Comparison of ENCODE assay signal across 20 cellular contexts in the genomic region with DNA sequence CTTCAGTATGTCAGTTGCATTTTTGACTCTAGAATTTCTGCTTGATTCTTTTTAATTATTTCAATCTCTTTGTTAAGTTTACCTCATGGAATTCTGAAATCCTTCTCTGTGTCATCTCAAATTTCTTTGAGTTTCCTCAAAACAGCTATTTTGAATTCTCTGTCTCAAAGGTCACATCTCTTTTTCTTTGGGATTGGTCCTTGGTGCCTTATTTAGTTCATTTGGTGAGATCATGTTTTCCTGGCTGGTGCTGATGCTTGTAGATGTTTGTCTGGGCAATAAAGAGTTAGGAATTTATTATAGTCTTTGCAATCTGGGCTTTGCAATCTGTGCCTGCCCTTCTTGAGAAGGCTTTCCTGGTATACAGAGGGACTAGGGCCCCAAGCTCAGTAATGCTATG.
"Had no signal": no experiment of that assay in that cellular context is flagged by ENCODE, and none has a peak within 500 bp of the region (broad histone marks: within the 10 kb centered on the region; RNA-seq: fewer than 3 reads in every experiment).

No MANE protein-coding gene starts in this region.

- H3K27ac ChIP-seq: KMS-11 had no signal

- H3K4me3 Mint-ChIP-seq: IgD-negative memory B cell had no signal

- H3K4me2 ChIP-seq: KMS-11, SK-N-SH had no signal

- H3K27ac Mint-ChIP-seq: IgD-negative memory B cell had no signal

- H3K4me3 ChIP-seq: K562 had no signal

- H3K27me3 Mint-ChIP-seq: IgD-negative memory B cell had no signal

- DNase-seq: Kasumi-1, MM.1S, NCI-H1092 treated with DMSO at 0.1 percent for 48 hours, NCI-H1436, NCI-H1694 treated with DMSO at 0.1 percent for 48 hours, NCI-H1930, NCI-H2081, NCI-H2107, NCI-H2227 treated with DMSO at 0.1 percent for 48 hours, NCI-H446, NCI-H510A, NCI-H524 treated with DMSO at 0.1 percent for 48 hours, NCI-H774, Right ventricle myocardium superior, RPMI8226, SK-N-SH, SW 1271 had no signal

- H3K9ac ChIP-seq: KMS-11, SK-N-SH had no signal

- ATAC-seq: K562 had no signal
